17 cellular contexts compared by ENCODE assay signal in the genomic region with DNA sequence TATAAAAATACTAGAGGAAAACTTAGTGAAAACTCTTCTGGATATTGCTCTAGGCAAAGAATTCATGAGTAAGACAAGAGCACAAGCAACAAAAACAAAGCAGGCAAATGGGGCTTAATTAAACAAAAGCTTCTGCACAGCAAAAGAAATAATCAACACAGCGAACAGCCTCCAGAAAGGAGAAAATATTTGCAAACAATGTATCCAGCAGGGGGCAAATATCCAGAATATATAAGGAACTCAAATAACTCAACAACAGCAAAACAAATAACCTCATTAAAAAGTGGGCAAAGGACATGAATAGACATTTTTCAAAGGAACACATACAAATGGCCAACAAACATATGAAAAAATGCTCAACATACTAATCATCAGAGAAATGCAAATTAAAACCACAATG.
DNase-seq lines count a peak whose midpoint lies in the region; ATAC-seq and TF ChIP-seq lines count a peak whose summit lies in the region.
"Had no signal": no experiment of that assay in that cellular context is flagged by ENCODE, and none has a peak within 500 bp of the region (broad histone marks: within the 10 kb centered on the region; RNA-seq: fewer than 3 reads in every experiment).

No MANE protein-coding gene starts in this region.

- TF ChIP-seq CTCF in Loucy (conservative IDR thresholded peaks at IDR 0.05; ENCODE audit: low read length), result peak; percentile 32
- TF ChIP-seq CTCF in choroid plexus epithelial cell (conservative IDR thresholded peaks at IDR 0.05; ENCODE audit: low read depth, low read length), result no peak
- peak; percentile 35 for TF ChIP-seq CTCF in retinal pigment epithelial cell (conservative IDR thresholded peaks at IDR 0.05; ENCODE audit: low read depth, low read length)

- intact Hi-C loops in head of caudate nucleus (cut with DNase I), result no loop called here

- H4K20me1 ChIP-seq in Loucy (ENCODE audit: insufficient read depth, low read length, poor library complexity, severe bottlenecking), result no peaks in the 10 kb centered on the region

- no peaks in the 10 kb centered on the region for H3K9me2 ChIP-seq in Loucy (replicated peaks; ENCODE audit: low read depth, low read length)

- no peaks in the 10 kb centered on the region for H3K36me3 ChIP-seq in Loucy (ENCODE audit: insufficient read depth, low read length)
- H3K36me3 ChIP-seq: upper lobe of left lung had no signal

- H3K79me2 ChIP-seq in Loucy (ENCODE audit: insufficient read depth, low read length), result no peaks in the 10 kb centered on the region

- H3K4me3 ChIP-seq in Loucy (ENCODE audit: low read length, poor library complexity, severe bottlenecking) (no peak overlapping the region), choroid plexus epithelial cell (ENCODE audit: low read depth, low read length) (no peak overlapping the region), retinal pigment epithelial cell (ENCODE audit: low read length) (no peak overlapping the region)
- H3K4me3 ChIP-seq: upper lobe of left lung had no signal

- ATAC-seq in GM18861 (IDR thresholded peaks at IDR 0.05; ENCODE audit: unreplicated experiment), result no peak
- ATAC-seq: right cardiac atrium; stimulated activated naive CD8-positive, alpha-beta T cell treated with anti-CD3 and anti-CD28 coated beads, Interleukin-15, amount 100 ng/mL, for 72 hours had no signal

- H3K4me2 ChIP-seq in Loucy (ENCODE audit: low read depth, low read length, poor library complexity, severe bottlenecking), result no peak overlapping the region

- peaks cover 12% of the 10 kb centered on the region for H3K4me1 ChIP-seq in Loucy (ENCODE audit: insufficient read depth, low read length, poor library complexity, severe bottlenecking)
- H3K4me1 ChIP-seq: upper lobe of left lung had no signal

- DNase-seq in NCI-H146 (lab: John Stamatoyannopoulos, UW), result peak; percentile 13
- DNase-seq in NCI-H146 treated with DMSO at 0.1 percent for 48 hours (lab: John Stamatoyannopoulos, UW; ENCODE audit: unreplicated experiment), result no peak
- DNase-seq in choroid plexus epithelial cell (ENCODE audit: low read depth), result peak; percentile 34
- DNase-seq in retinal pigment epithelial cell (ENCODE audit: low read depth), result no peak
- DNase-seq in head of caudate nucleus, result no peak
- no peak for DNase-seq in hepatic stellate cell (ENCODE audit: low spot score)
- DNase-seq: 8988T; activated CD4-positive, alpha-beta T cell treated with anti-CD3 and anti-CD28 coated beads, Interleukin-2, amount 10 ng/mL, durations not matched to agents 24 days and 14 days; activated naive CD4-positive, alpha-beta T cell treated with anti-CD3 and anti-CD28 coated beads, Interleukin-2, amount 50 U/mL, for 16 hours; C1 segment of cervical spinal cord; NCI-H526; nucleus accumbens; right cardiac atrium; stimulated activated naive CD8-positive, alpha-beta T cell treated with anti-CD3 and anti-CD28 coated beads, Interleukin-15, amount 100 ng/mL, for 72 hours; upper lobe of left lung had no signal

- no peak overlapping the region for H2AFZ ChIP-seq in Loucy (ENCODE audit: low read length)

- no peaks in the 10 kb centered on the region for H3K27me3 ChIP-seq in Loucy (ENCODE audit: insufficient read depth, low read length, poor library complexity, severe bottlenecking)
- H3K27me3 ChIP-seq: upper lobe of left lung had no signal

- H3K9me3 ChIP-seq in Loucy (ENCODE audit: insufficient read depth, low read depth, low read length), result peaks cover 7% of the 10 kb centered on the region

- no peaks in the 10 kb centered on the region for H3F3A ChIP-seq in Loucy (ENCODE audit: low read depth)

- no peak overlapping the region for H3K9ac ChIP-seq in Loucy (ENCODE audit: low read depth, low read length, poor library complexity, severe bottlenecking)

Comparison
In these comparisons a context has a peak if more than half of its experiments do, and no peak if none do; other contexts are left out.
1. DNase-seq: peak in NCI-H146 (single experiment) and choroid plexus epithelial cell (single experiment); none in NCI-H146 treated with DMSO at 0.1 percent for 48 hours (single experiment), retinal pigment epithelial cell (single experiment), head of caudate nucleus (0 of 42) and hepatic stellate cell (single experiment).